Comparison of ENCODE assay signal across 1 cellular context in the genomic region with DNA sequence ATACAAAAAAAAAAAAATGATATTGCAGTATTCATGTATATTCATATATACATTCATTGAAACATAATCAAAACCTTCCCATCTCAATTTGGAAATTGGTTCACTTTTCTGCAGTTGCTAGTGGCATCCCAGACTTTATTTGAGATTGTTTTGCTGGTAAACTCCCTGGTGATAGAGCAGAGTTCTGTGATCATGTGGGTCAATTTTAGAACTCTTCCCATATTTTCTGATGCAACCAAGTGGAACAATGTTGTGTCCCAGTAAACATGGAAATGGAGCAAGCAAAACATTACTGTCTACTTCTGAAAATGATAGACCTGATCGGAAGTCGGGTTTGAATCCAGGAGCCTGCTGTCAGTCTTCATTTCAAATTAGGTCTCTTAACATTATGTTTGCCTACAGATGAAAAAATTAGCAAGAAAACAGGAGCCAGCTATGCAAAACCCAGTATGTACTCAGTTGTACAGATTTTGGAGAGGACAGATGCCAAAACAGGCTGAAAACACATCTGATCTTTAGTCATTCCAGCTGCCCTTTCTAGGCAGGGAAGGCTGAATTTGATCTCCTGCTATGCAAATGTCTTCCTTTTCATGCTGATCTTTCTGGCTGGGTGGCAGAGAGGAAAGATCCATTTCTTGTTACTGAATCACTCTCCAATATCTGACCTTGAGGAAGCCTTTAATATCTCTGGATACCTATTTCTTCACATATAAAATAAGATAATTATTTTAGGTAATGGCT.
TF ChIP-seq lines count a peak whose summit lies in the region.

No MANE protein-coding gene starts in this region.

TF ChIP-seq in HCT116, 20 proteins besides CTCF, POLR2A, EP300 and RAD21:
- TF ChIP-seq EGR1 (IDR thresholded peaks at IDR 0.05; ENCODE audit: low read depth) (no peak), JUND (IDR thresholded peaks at IDR 0.05) (no peak)
- TF ChIP-seq, protein P1, sequence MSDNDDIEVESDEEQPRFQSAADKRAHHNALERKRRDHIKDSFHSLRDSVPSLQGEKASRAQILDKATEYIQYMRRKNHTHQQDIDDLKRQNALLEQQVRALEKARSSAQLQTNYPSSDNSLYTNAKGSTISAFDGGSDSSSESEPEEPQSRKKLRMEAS (IDR thresholded peaks at IDR 0.05): no peak
